1 cellular context compared by ENCODE assay signal in the genomic region with DNA sequence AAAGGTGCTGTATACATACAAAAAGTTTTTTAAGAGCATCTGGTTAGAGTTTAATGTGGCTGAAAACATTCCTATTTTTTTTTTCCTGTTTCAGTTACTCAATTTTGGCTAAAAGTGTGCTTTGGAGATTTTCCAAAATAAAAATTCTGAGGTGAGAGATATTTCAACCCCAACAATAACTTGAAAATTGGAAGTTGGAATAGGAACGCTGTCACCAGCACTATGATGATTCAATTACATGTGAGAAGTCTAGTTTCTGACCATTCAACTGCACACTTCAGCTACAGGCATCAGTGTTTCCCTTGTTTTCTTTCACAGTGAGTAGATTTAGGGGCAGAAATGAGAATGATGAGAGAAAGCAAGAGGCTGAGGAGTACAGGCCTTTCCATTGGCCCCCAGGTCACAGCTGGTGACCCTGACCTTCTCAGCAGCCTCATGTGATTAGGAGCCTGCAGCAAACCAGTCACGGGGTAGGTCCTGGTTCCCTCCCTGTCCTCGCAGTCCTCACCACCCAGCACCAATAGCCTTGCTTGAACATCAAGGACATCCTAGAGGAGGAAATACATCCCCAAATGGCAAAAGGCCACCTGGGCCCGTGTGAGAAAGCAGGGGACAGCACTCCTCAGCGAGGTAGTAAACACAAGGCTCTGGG.
TF ChIP-seq lines count a peak whose summit lies in the region.

No MANE protein-coding gene starts in this region.

TF ChIP-seq in IMR-90, 13 proteins besides CTCF, POLR2A, EP300 and RAD21 (continued from another document):
- TF ChIP-seq, protein P1, sequence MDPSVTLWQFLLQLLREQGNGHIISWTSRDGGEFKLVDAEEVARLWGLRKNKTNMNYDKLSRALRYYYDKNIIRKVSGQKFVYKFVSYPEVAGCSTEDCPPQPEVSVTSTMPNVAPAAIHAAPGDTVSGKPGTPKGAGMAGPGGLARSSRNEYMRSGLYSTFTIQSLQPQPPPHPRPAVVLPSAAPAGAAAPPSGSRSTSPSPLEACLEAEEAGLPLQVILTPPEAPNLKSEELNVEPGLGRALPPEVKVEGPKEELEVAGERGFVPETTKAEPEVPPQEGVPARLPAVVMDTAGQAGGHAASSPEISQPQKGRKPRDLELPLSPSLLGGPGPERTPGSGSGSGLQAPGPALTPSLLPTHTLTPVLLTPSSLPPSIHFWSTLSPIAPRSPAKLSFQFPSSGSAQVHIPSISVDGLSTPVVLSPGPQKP (IDR thresholded peaks at IDR 0.05; ENCODE audit: borderline replicate concordance, low read depth, low read length): no peak
- TF ChIP-seq CEBPB (IDR thresholded peaks at IDR 0.05; ENCODE audit: low read depth, low read length) (no peak), MAZ (IDR thresholded peaks at IDR 0.05; ENCODE audit: borderline replicate concordance, low read depth, low read length) (no peak), SMC3 (IDR thresholded peaks at IDR 0.05; ENCODE audit: low read depth, low read length) (no peak), FOS (IDR thresholded peaks at IDR 0.05; ENCODE audit: low read depth, low read length) (no peak), MXI1 (IDR thresholded peaks at IDR 0.05; ENCODE audit: borderline replicate concordance, low read depth, low read length) (no peak), RFX5 (IDR thresholded peaks at IDR 0.05; ENCODE audit: low read depth, low read length) (no peak), RCOR1 (IDR thresholded peaks at IDR 0.05; ENCODE audit: insufficient replicate concordance, low read length) (no peak), BHLHE40 (IDR thresholded peaks at IDR 0.05; ENCODE audit: low read depth, low read length) (no peak), USF2 (IDR thresholded peaks at IDR 0.05; ENCODE audit: low read depth, low read length) (no peak)
